Comparison of ENCODE assay signal across 8 cellular contexts in genomic region chr4:128220286-128221235, GRCh38.
DNase-seq lines count a peak whose midpoint lies in the region; ATAC-seq and TF ChIP-seq lines count a peak whose summit lies in the region.

No MANE protein-coding gene starts in this region.

- no peaks in the 10 kb centered on the region for H3K36me3 ChIP-seq in PC-3 (ENCODE audit: low read depth, low read length)
- H3K36me3 ChIP-seq in esophagus squamous epithelium = no peaks in the 10 kb centered on the region

- 44% methylated on average over 8 of the region's 8 CpGs for WGBS in esophagus squamous epithelium, 2 donors

- H3K4me3 Mint-ChIP-seq in activated CD8-positive, alpha-beta T cell treated with anti-CD3 and anti-CD28 coated beads for 36 hours = no peak overlapping the region
- H3K4me3 Mint-ChIP-seq in activated CD8-positive, alpha-beta T cell treated with anti-CD3 and anti-CD28 coated beads, Interleukin-2, amount 10 ng/mL, durations not matched to agents 7 days and 5 days = no peak overlapping the region

- no peaks in the 10 kb centered on the region for H3K4me1 Mint-ChIP-seq in activated CD8-positive, alpha-beta T cell treated with anti-CD3 and anti-CD28 coated beads for 36 hours (ENCODE audit: low read depth)
- no peaks in the 10 kb centered on the region for H3K4me1 Mint-ChIP-seq in activated CD8-positive, alpha-beta T cell treated with anti-CD3 and anti-CD28 coated beads, Interleukin-2, amount 10 ng/mL, durations not matched to agents 7 days and 5 days (ENCODE audit: low read depth)

- no peaks in the 10 kb centered on the region for H3K79me2 ChIP-seq in PC-3 (ENCODE audit: low read length)

- H3K9me3 Mint-ChIP-seq in activated CD8-positive, alpha-beta T cell treated with anti-CD3 and anti-CD28 coated beads for 36 hours = no peaks in the 10 kb centered on the region
- H3K9me3 Mint-ChIP-seq in activated CD8-positive, alpha-beta T cell treated with anti-CD3 and anti-CD28 coated beads, Interleukin-2, amount 10 ng/mL, durations not matched to agents 7 days and 5 days (ENCODE audit: insufficient read depth) = no peaks in the 10 kb centered on the region

- no peaks in the 10 kb centered on the region for H3K9me2 ChIP-seq in PC-3 (replicated peaks; ENCODE audit: low read length)

- TF ChIP-seq CTCF in activated CD8-positive, alpha-beta T cell treated with anti-CD3 and anti-CD28 coated beads for 36 hours (IDR thresholded peaks at IDR 0.05) = peak; percentile 36
- TF ChIP-seq CTCF in PC-3 (conservative IDR thresholded peaks at IDR 0.05; ENCODE audit: low read depth, low read length) = peak; percentile 58
- peak in 1 of 6 experiments; percentile 43 for TF ChIP-seq CTCF in esophagus squamous epithelium (IDR thresholded peaks at IDR 0.05)

- no peaks in the 10 kb centered on the region for H3K36me3 Mint-ChIP-seq in activated CD8-positive, alpha-beta T cell treated with anti-CD3 and anti-CD28 coated beads for 36 hours (ENCODE audit: low read depth)
- no peaks in the 10 kb centered on the region for H3K36me3 Mint-ChIP-seq in activated CD8-positive, alpha-beta T cell treated with anti-CD3 and anti-CD28 coated beads, Interleukin-2, amount 10 ng/mL, durations not matched to agents 7 days and 5 days (ENCODE audit: low read depth)

- H3K4me1 ChIP-seq in PC-3 (ENCODE audit: insufficient read depth, low read length) (peaks cover 8% of the 10 kb centered on the region), esophagus squamous epithelium (no peaks in the 10 kb centered on the region)

- H3K27me3 ChIP-seq in PC-3 (ENCODE audit: low read length) (no peaks in the 10 kb centered on the region), esophagus squamous epithelium (no peaks in the 10 kb centered on the region)

- intact Hi-C loops in activated CD8-positive, alpha-beta T cell treated with anti-CD3 and anti-CD28 coated beads for 36 hours (cut with micrococcal nuclease) = no loop called here
- intact Hi-C loops in PC-3 (cut with micrococcal nuclease) = loop anchor here (5.0 kb wide), 1 partner anchor 67 kb away; the partner anchor contains the start of gene PGRMC2
- intact Hi-C loops in esophagus squamous epithelium (cut with DNase I) = no loop called here

- H3K4me3 ChIP-seq in PC-3 (ENCODE audit: low read length) (no peak overlapping the region), esophagus squamous epithelium (no peak overlapping the region)

- no peak overlapping the region for H3K9ac ChIP-seq in PC-3 (ENCODE audit: low read length)

- TF ChIP-seq POLR2A in esophagus squamous epithelium (IDR thresholded peaks at IDR 0.05) = no peak

- H4K20me1 ChIP-seq in PC-3 (ENCODE audit: low read length) = no peaks in the 10 kb centered on the region

- H3F3A ChIP-seq in PC-3 (ENCODE audit: low read length, unreplicated experiment) = no peaks in the 10 kb centered on the region

- no peaks in the 10 kb centered on the region for H3K27me3 Mint-ChIP-seq in activated CD8-positive, alpha-beta T cell treated with anti-CD3 and anti-CD28 coated beads for 36 hours
- no peaks in the 10 kb centered on the region for H3K27me3 Mint-ChIP-seq in activated CD8-positive, alpha-beta T cell treated with anti-CD3 and anti-CD28 coated beads, Interleukin-2, amount 10 ng/mL, durations not matched to agents 7 days and 5 days (ENCODE audit: low read depth)

- peak; percentile 56 for ATAC-seq in activated CD8-positive, alpha-beta T cell treated with anti-CD3 and anti-CD28 coated beads for 36 hours
- ATAC-seq in activated CD8-positive, alpha-beta T cell treated with anti-CD3 and anti-CD28 coated beads, Interleukin-2, amount 10 ng/mL, durations not matched to agents 7 days and 5 days = no peak
- peak; percentile 82 for ATAC-seq in HG02885 (IDR thresholded peaks at IDR 0.05; ENCODE audit: poor library complexity, unreplicated experiment)
- peak; percentile 84 for ATAC-seq in PC-3
- ATAC-seq in esophagus mucosa = no peak

- CTCF ChIA-PET in activated CD8-positive, alpha-beta T cell treated with anti-CD3 and anti-CD28 coated beads for 36 hours (lab: Charles Lee) = interaction anchor here (1.0 to 1.1 kb wide), 3 partner anchors 25 to 30 kb away, joined by 3 read pairs; no protein-coding TSS in a partner anchor
- CTCF ChIA-PET in activated CD8-positive, alpha-beta T cell treated with anti-CD3 and anti-CD28 coated beads, Interleukin-2, amount 10 ng/mL, durations not matched to agents 7 days and 5 days (lab: Charles Lee) = no interaction called here
- CTCF ChIA-PET in PC-3 (lab: Charles Lee) = no interaction called here

- H3K9me3 ChIP-seq in PC-3 (ENCODE audit: low read length) (no peaks in the 10 kb centered on the region), esophagus squamous epithelium (no peaks in the 10 kb centered on the region)

- no TSS peak for BruUV-seq in PC-3 (replicated peaks; lab: Mats Ljungman, UMichigan)

- peak overlapping the region; percentile 10; the same call in 1 of the 2 replicates for H3K4me2 ChIP-seq in PC-3 (ENCODE audit: low read length)

- no peak overlapping the region for H3K27ac ChIP-seq in PC-3 (ENCODE audit: low read length)
- H3K27ac ChIP-seq in esophagus squamous epithelium = no peak overlapping the region

- peak overlapping the region; percentile 18; the same call in 1 of the 2 replicates for H2AFZ ChIP-seq in PC-3 (ENCODE audit: low read length)

- POLR2A ChIA-PET in activated CD8-positive, alpha-beta T cell treated with anti-CD3 and anti-CD28 coated beads for 36 hours (lab: Charles Lee) = no interaction called here
- POLR2A ChIA-PET in activated CD8-positive, alpha-beta T cell treated with anti-CD3 and anti-CD28 coated beads, Interleukin-2, amount 10 ng/mL, durations not matched to agents 7 days and 5 days (lab: Charles Lee) = interaction anchor here (0.5 kb wide), 1 partner anchor 71 kb away, joined by 3 read pairs; no protein-coding TSS in a partner anchor
- POLR2A ChIA-PET in PC-3 (lab: Charles Lee; ENCODE audit: unreplicated experiment) = no interaction called here

- H3K27ac Mint-ChIP-seq in activated CD8-positive, alpha-beta T cell treated with anti-CD3 and anti-CD28 coated beads for 36 hours = no peak overlapping the region
- no peak overlapping the region for H3K27ac Mint-ChIP-seq in activated CD8-positive, alpha-beta T cell treated with anti-CD3 and anti-CD28 coated beads, Interleukin-2, amount 10 ng/mL, durations not matched to agents 7 days and 5 days

- no peak for DNase-seq in activated CD8-positive, alpha-beta T cell treated with anti-CD3 and anti-CD28 coated beads for 36 hours
- DNase-seq in activated CD8-positive, alpha-beta T cell treated with anti-CD3 and anti-CD28 coated beads, Interleukin-2, amount 10 ng/mL, durations not matched to agents 7 days and 5 days = no peak
- DNase-seq in PC-3 (peak; percentile 63), fibroblast of the conjunctiva (ENCODE audit: low read depth) (peak; percentile 45), esophagus squamous epithelium (lab: John Stamatoyannopoulos, UW) (no peak), GDM1 (lab: John Stamatoyannopoulos, UW) (no peak)

Comparison
In these comparisons a context has a peak if more than half of its experiments do, and no peak if none do; other contexts are left out.
1. ATAC-seq: peak in activated CD8-positive, alpha-beta T cell treated with anti-CD3 and anti-CD28 coated beads for 36 hours (single experiment), HG02885 (single experiment) and PC-3 (single experiment); none in activated CD8-positive, alpha-beta T cell treated with anti-CD3 and anti-CD28 coated beads, Interleukin-2, amount 10 ng/mL, durations not matched to agents 7 days and 5 days (single experiment) and esophagus mucosa (single experiment).
2. DNase-seq: peak in PC-3 (single experiment) and fibroblast of the conjunctiva (single experiment); none in activated CD8-positive, alpha-beta T cell treated with anti-CD3 and anti-CD28 coated beads for 36 hours (single experiment), activated CD8-positive, alpha-beta T cell treated with anti-CD3 and anti-CD28 coated beads, Interleukin-2, amount 10 ng/mL, durations not matched to agents 7 days and 5 days (single experiment), esophagus squamous epithelium (single experiment) and GDM1 (single experiment).